ENCODE assay signal across 8 cellular contexts in genomic region chr10:79068562-79069324, GRCh38. TPM values are rescaled to one million over a fixed set of nuclear protein-coding genes. Genes with fewer than 3 reads are reported as not detected.
DNase-seq lines count a peak whose midpoint lies in the region; ATAC-seq and TF ChIP-seq lines count a peak whose summit lies in the region.

Gene ZMIZ1 (plus strand): TSS chr10:79068966. CDS start chr10:79201633, 132,667 bp downstream.

- H3K36me3 ChIP-seq in neural progenitor cell = no peaks in the 10 kb centered on the region

- H3K9me3 ChIP-seq in neural progenitor cell (ENCODE audit: low read depth) = no peaks in the 10 kb centered on the region

- H3K27me3 ChIP-seq in foreskin keratinocyte (no peaks in the 10 kb centered on the region), neural progenitor cell (peaks cover 25% of the 10 kb centered on the region)

- peaks cover 39% of the 10 kb centered on the region for H3K4me1 Mint-ChIP-seq in neural progenitor cell

- peak within 1 kb of the TSS; percentile 98 for H3K4me3 Mint-ChIP-seq in neural progenitor cell

- H3K9me3 Mint-ChIP-seq in neural progenitor cell = no peaks in the 10 kb centered on the region

- H3K4me3 ChIP-seq in neural progenitor cell = peak within 1 kb of the TSS; percentile 95

- TF ChIP-seq CTCF in LNCAP (IDR thresholded peaks at IDR 0.05) (peak; percentile 52; the same call in 1 of the 2 replicates), foreskin keratinocyte (conservative IDR thresholded peaks at IDR 0.05) (peak; percentile 61), neural progenitor cell (IDR thresholded peaks at IDR 0.05) (peak; percentile 41)

- DNase-seq in EL (peak; percentile 95), GOT3 (lab: John Stamatoyannopoulos, UW) (peak; percentile 79), SIG-M5 (lab: John Stamatoyannopoulos, UW) (peak; percentile 60), foreskin keratinocyte (peak; percentile 59 to 83), neural progenitor cell (ENCODE audit: low spot score) (peak; percentile 95), stromal cell of bone marrow (ENCODE audit: low read depth) (peak; percentile 91)
- DNase-seq in activated gamma-delta T cell treated with anti-CD3 and anti-CD28 coated beads, Interleukin-2, amount 50 U/mL, for 16 hours (ENCODE audit: low read depth) = peak; percentile 62

- H3K9ac ChIP-seq in neural progenitor cell = peak within 1 kb of the TSS; percentile 74

- peaks cover 10% of the 10 kb centered on the region for H3K27me3 Mint-ChIP-seq in neural progenitor cell (ENCODE audit: insufficient read depth, low read depth)

- H3F3A ChIP-seq in neural progenitor cell (ENCODE audit: low read depth) = peaks cover 36% of the 10 kb centered on the region

- H3K4me2 ChIP-seq in neural progenitor cell = peak within 1 kb of the TSS; percentile 99

- H3K27ac ChIP-seq in foreskin keratinocyte (no peak within 1 kb of the TSS), neural progenitor cell (peak within 1 kb of the TSS; percentile 89)

- H3K27ac Mint-ChIP-seq in neural progenitor cell = peak within 1 kb of the TSS; percentile 84

- peaks cover 41% of the 10 kb centered on the region for H4K20me1 ChIP-seq in neural progenitor cell (ENCODE audit: low read depth)

- H3K4me1 ChIP-seq in foreskin keratinocyte (no peaks in the 10 kb centered on the region), neural progenitor cell (peaks cover 24% of the 10 kb centered on the region)

- no peaks in the 10 kb centered on the region for H3K36me3 Mint-ChIP-seq in neural progenitor cell

- peaks cover 47% of the 10 kb centered on the region for H3K79me2 ChIP-seq in neural progenitor cell (ENCODE audit: low read depth)

- peak; percentile 73 for ATAC-seq in foreskin keratinocyte

- H2AFZ ChIP-seq in neural progenitor cell (replicated peaks) = peak within 1 kb of the TSS; percentile 96

RNA-seq across cellular contexts. Expression of gene ZMIZ1, which starts in this region (rescaled TPM):
- total RNA-seq in foreskin keratinocyte = 9.5 and 16.6 TPM in 2 replicates
- polyA plus RNA-seq in foreskin keratinocyte = 4.2 and 5.9 TPM in 2 replicates
- 5.8 and 12.3 TPM in 2 replicates for total RNA-seq in neural progenitor cell (ENCODE audit: low replicate concordance)
